17 cellular contexts compared by ENCODE assay signal in the genomic region with DNA sequence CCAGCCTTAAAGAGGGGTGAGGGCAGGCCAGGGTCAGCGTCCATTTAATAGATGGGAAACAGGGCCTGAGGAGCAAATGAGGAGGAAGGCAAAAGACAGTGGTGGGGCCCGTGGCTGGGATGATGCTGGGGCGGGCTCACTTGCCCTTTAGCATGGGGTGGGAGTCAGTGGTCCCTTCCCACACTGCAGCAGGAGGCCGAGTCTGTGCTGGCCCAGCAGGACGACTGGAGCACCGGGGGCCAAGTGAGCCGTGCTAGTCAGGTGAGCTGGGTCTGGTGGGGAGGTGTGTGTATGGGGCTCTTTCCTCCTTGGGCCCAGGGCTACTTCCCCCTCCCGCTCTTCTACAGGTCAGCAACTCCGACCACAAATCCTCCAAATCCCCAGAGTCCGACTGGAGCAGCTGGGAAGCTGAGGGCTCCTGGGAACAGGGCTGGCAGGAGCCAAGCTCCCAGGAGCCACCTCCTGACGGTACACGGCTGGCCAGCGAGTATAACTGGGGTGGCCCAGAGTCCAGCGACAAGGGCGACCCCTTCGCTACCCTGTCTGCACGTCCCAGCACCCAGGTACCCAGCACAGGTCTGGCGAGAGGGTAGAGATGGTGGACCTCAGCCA. TPM values are rescaled to one million over a fixed set of nuclear protein-coding genes. Genes with fewer than 3 reads are reported as not detected.
DNase-seq lines count a peak whose midpoint lies in the region; ATAC-seq, FAIRE-seq and TF ChIP-seq lines count a peak whose summit lies in the region.
"Had no signal": no experiment of that assay in that cellular context is flagged by ENCODE, and none has a peak within 500 bp of the region (broad histone marks: within the 10 kb centered on the region; RNA-seq: fewer than 3 reads in every experiment).

No MANE protein-coding gene starts in this region.

- H3K4me1 ChIP-seq in GM23248 (ENCODE audit: insufficient read depth) (no peaks in the 10 kb centered on the region; the same call in 1 of the 2 replicates), K562 (replicated peaks in 1 of 2; ENCODE audit: control insufficient read depth in 2 of 2, insufficient read depth in 2 of 2, low read length in 2 of 2) (peaks cover 9 to 48% of the 10 kb centered on the region in 2 experiments), ovary (ENCODE audit: insufficient read depth) (peaks cover 8% of the 10 kb centered on the region)

- H3K4me3 ChIP-seq in GM23248 (no peak overlapping the region), K562 (no peak overlapping the region), ovary (no peak overlapping the region)
- H3K4me3 ChIP-seq: MG63, pancreas had no signal

- no TSS peak for BruUV-seq in K562 (replicated peaks; lab: Mats Ljungman, UMichigan)

- no peak for TF ChIP-seq RAD21 in K562 (CRISPR knock-in tag; conservative IDR thresholded peaks at IDR 0.05 in 1 of 2, IDR thresholded peaks at IDR 0.05 in 1 of 2)

- ATAC-seq in K562 = no peak
- ATAC-seq in GM21390 (IDR thresholded peaks at IDR 0.05; ENCODE audit: unreplicated experiment) = no peak
- ATAC-seq: activated T-helper 17 cell treated with anti-CD3 and anti-CD28 coated beads, Interleukin-2, amount 50 U/mL, for 72 hours; pancreas had no signal

- H2AFZ ChIP-seq in GM23248 = no peak overlapping the region
- no peak overlapping the region for H2AFZ ChIP-seq in K562 (ENCODE audit: low read depth, low read length)

- H3K9me3 ChIP-seq in GM23248 (ENCODE audit: low read depth) = no peaks in the 10 kb centered on the region
- H3K9me3 ChIP-seq in K562 (replicated peaks; ENCODE audit: control insufficient read depth, insufficient read depth, low read depth, low read length) = no peaks in the 10 kb centered on the region
- no peaks in the 10 kb centered on the region for H3K9me3 ChIP-seq in ovary
- H3K9me3 ChIP-seq: MG63, pancreas had no signal

- H4K20me1 ChIP-seq in GM23248 (ENCODE audit: insufficient read depth) (no peaks in the 10 kb centered on the region), K562 (replicated peaks; ENCODE audit: control insufficient read depth, insufficient read depth, low read length) (no peaks in the 10 kb centered on the region)

- H3K27ac ChIP-seq in C4-2B (peak overlapping the region; percentile 95; the same call in 1 of the 2 replicates), GM23248 (no peak overlapping the region), K562 (ENCODE audit: extremely low read depth, low read depth, low read length) (no peak overlapping the region), ovary (peak overlapping the region; percentile 20 to 84)
- H3K27ac ChIP-seq: pancreas had no signal

- in situ Hi-C loops in GM23248 (cut with MboI) = no loop called here
- in situ Hi-C loops in K562 (cut with MboI) = no loop called here

- FAIRE-seq in K562 (lab: Jason Lieb, UNC) = no peak
- FAIRE-seq: pancreas had no signal

- H3K9ac ChIP-seq in GM23248 (no peak overlapping the region), K562 (ENCODE audit: insufficient read depth in 1 of 2, low read depth in 2 of 2, low read length in 2 of 2) (0 out of 4 replicates have a peak overlapping the region, but pooled peaks of 1 of the 2 experiments have one; percentile 26)

- H3K79me2 ChIP-seq in GM23248 (ENCODE audit: insufficient read depth) (no peaks in the 10 kb centered on the region), K562 (ENCODE audit: control insufficient read depth, insufficient read depth, low read length) (no peaks in the 10 kb centered on the region; the same call in 2 of the 3 replicates)

- no peaks in the 10 kb centered on the region for H3K9me2 ChIP-seq in GM23248 (ENCODE audit: insufficient read depth)

- TF ChIP-seq POLR2A in K562 (conservative IDR thresholded peaks at IDR 0.05) (no peak), ovary (IDR thresholded peaks at IDR 0.05) (no peak)

- no peaks in the 10 kb centered on the region for H3K9me1 ChIP-seq in K562 (ENCODE audit: control insufficient read depth, insufficient read depth, low read length)

- H3K4me2 ChIP-seq in GM23248 (ENCODE audit: unreplicated experiment) (no peak overlapping the region), K562 (ENCODE audit: insufficient read depth, low read length) (no peak overlapping the region)

- H3K36me3 ChIP-seq in GM23248 (ENCODE audit: low read depth) (peaks cover 9% of the 10 kb centered on the region; the same call in 1 of the 2 replicates), K562 (ENCODE audit: control insufficient read depth, insufficient read depth, low read length) (peaks cover 60% of the 10 kb centered on the region; the same call in 1 of the 3 replicates), ovary (no peaks in the 10 kb centered on the region)

- no peaks in the 10 kb centered on the region for H3K27me3 ChIP-seq in GM23248 (replicated peaks; ENCODE audit: insufficient read depth)
- H3K27me3 ChIP-seq in K562 (ENCODE audit: control insufficient read depth in 2 of 2, insufficient read depth in 2 of 2, low read length in 2 of 2) = no peaks in the 10 kb centered on the region
- H3K27me3 ChIP-seq in ovary = no peaks in the 10 kb centered on the region
- H3K27me3 ChIP-seq: MG63, pancreas had no signal

- WGBS in GM23248 (ENCODE audit: low coverage in 1 of 2, low lambda C conversion rate in 2 of 2, missing lambda C conversion rate in 2 of 2), 2 experiments = 80 to 84% methylated on average over 18 of the region's 18 CpGs
- 90% methylated on average over 17 of the region's 18 CpGs for WGBS in K562 (ENCODE audit: insufficient coverage, low coverage, missing lambda C conversion rate)
- WGBS in ovary, 3 donors = 64 to 73% (median 66%) methylated on average over 17 to 18 of the region's 18 CpGs

- peaks cover 31% of the 10 kb centered on the region for H3F3A ChIP-seq in GM23248 (ENCODE audit: insufficient read depth)

- peak; percentile 27 for DNase-seq in GM23248
- DNase-seq in K562 (ENCODE audit: extremely low read depth in 1 of 4, low spot score in 3 of 4) = no peak
- peak in 1 of 5 donors; percentile 41 for DNase-seq in ovary
- DNase-seq in HT-29 (ENCODE audit: low spot score) = no peak
- no peak for DNase-seq in T-helper 2 cell
- DNase-seq: activated CD8-positive, alpha-beta memory T cell treated with anti-CD3 and anti-CD28 coated beads for 24 hours; anterior cingulate cortex; DMS79; MG63; midbrain; NCI-H1694 treated with DMSO at 0.1 percent for 48 hours; NCI-H345; NK-92 treated with Interleukin-12 subunit alpha and Interleukin-12 subunit beta, amount 100 ng/mL, for 24 hours had no signal

- intact Hi-C loops in K562 (cut with micrococcal nuclease) = no loop called here
- intact Hi-C loops in ovary (cut with DNase I) = no loop called here

- POLR2A ChIA-PET in K562 (lab: Yijun Ruan, JAX) = interaction anchor here (0.7 to 6.5 kb wide), 7 partner anchors 9 to 115 kb away, joined by 3 to 48 read pairs (median 4); partner anchors contain the start of genes MALAT1, NEAT1 and SCYL1

- TF ChIP-seq EP300 in K562 (IDR thresholded peaks at IDR 0.05; ENCODE audit: low read length) (no peak), ovary (IDR thresholded peaks at IDR 0.05) (no peak)

- CTCF ChIA-PET in K562 (lab: Yijun Ruan, JAX; ENCODE audit: low intra/inter-chr PET ratio) = no interaction called here

- TF ChIP-seq CTCF in C4-2B (conservative IDR thresholded peaks at IDR 0.05) (no peak), K562 (IDR thresholded peaks at IDR 0.05 in 2 of 3, conservative IDR thresholded peaks at IDR 0.05 in 1 of 3; ENCODE audit: insufficient read depth in 2 of 3, low read depth in 1 of 3, low read length in 3 of 3) (no peak), ovary (IDR thresholded peaks at IDR 0.05) (no peak)

RNA-seq across cellular contexts. Expression of gene SCYL1, which starts 12.8 kb away (rescaled TPM):
- total RNA-seq in GM23248 (2014; rRNA removed; shearing (Covaris generic)) = 115 and 133 TPM in 2 replicates
- polyA plus RNA-seq in GM23248 (2016; fragmentation: Nextera tagmentation; extraction: Ambion mirVana) (90.7 and 98.6 TPM in 2 replicates), K562 (2011; rRNA removed) (55.0 and 79.2 TPM in 2 replicates), K562 (2014; fragmentation: Illumina TruSeq; extraction: Trizol) (76.1 and 81.3 TPM in 2 replicates), K562 (2014; fragmentation: Nextera tagmentation; extraction: Ambion mirVana) (1 to 10 TPM; 1.9 to 4.7 TPM), K562 (2014; rRNA removed) (96.0 and 104 TPM in 2 replicates), ovary (10 to 100 TPM; 11.7 to 71.6 TPM)
- 59.7 and 207 TPM in 2 replicates for total RNA-seq in K562 (2011; cell fraction: chromatin; rRNA removed; ENCODE audit: low replicate concordance)
- total RNA-seq in K562 (2011; cell fraction: nucleolus; rRNA removed) = 125 and 130 TPM in 2 replicates
- 91.0 and 98.2 TPM in 2 replicates for total RNA-seq in K562 (2011; cell fraction: nucleoplasm; rRNA removed)
- total RNA-seq in K562 (2014; rRNA removed) (145 and 156 TPM in 2 replicates), K562 (2014; rRNA removed; fragmentation: Illumina TruSeq; extraction: Trizol) (14.2 and 20.2 TPM in 2 replicates), K562 (2015; rRNA removed; fragmentation: Illumina TruSeq; extraction: Trizol) (57.6 and 59.0 TPM in 2 replicates), K562 (2021) (113 and 115 TPM in 2 replicates), ovary (100 to 1,000 TPM in 1 of 7 donors, 10 to 100 TPM in 6; 59.0 to 118 (median 96.2) TPM)
- 121 and 188 TPM in 2 replicates for polyA plus RNA-seq in K562 (2011; cell fraction: cytosol; rRNA removed)
- 124 and 172 TPM in 2 replicates for polyA plus RNA-seq in K562 (2011; cell fraction: nucleus; rRNA removed)
- polyA plus RNA-seq in K562 (2012) = 54.7 and 95.3 TPM in 2 replicates
- 27.0 and 42.0 TPM in 2 replicates for polyA minus RNA-seq in K562 (2011; rRNA and poly(A)+ RNA removed)
- polyA minus RNA-seq in K562 (2011; cell fraction: cytosol; rRNA and poly(A)+ RNA removed) = 62.5 and 74.3 TPM in 2 replicates
- 31.2 and 38.2 TPM in 2 replicates for polyA minus RNA-seq in K562 (2011; cell fraction: nucleus; rRNA and poly(A)+ RNA removed)
- 177 and 182 TPM in 2 replicates for total RNA-seq in HT-29 (2014; rRNA removed; shearing (Covaris generic))

RNA-seq across cellular contexts. Expression of gene LTBP3, which starts 20.4 kb away (rescaled TPM):
- total RNA-seq in GM23248 (2014; rRNA removed; shearing (Covaris generic)) = 98.4 and 112 TPM in 2 replicates
- polyA plus RNA-seq in GM23248 (2016; fragmentation: Nextera tagmentation; extraction: Ambion mirVana) = 36.5 and 39.6 TPM in 2 replicates
- total RNA-seq in K562 (2011; cell fraction: chromatin; rRNA removed; ENCODE audit: low replicate concordance) = 78.9 and 182 TPM in 2 replicates
- 71.7 and 81.2 TPM in 2 replicates for total RNA-seq in K562 (2011; cell fraction: nucleolus; rRNA removed)
- 77.2 and 120 TPM in 2 replicates for total RNA-seq in K562 (2011; cell fraction: nucleoplasm; rRNA removed)
- total RNA-seq in K562 (2014; rRNA removed) = 15.0 and 19.3 TPM in 2 replicates
- total RNA-seq in K562 (2014; rRNA removed; fragmentation: Illumina TruSeq; extraction: Trizol) = 1.3 and 1.7 TPM in 2 replicates
- total RNA-seq in K562 (2015; rRNA removed; fragmentation: Illumina TruSeq; extraction: Trizol) = 3.8 and 4.4 TPM in 2 replicates
- 17.1 and 18.8 TPM in 2 replicates for total RNA-seq in K562 (2021)
- 7.4 and 17.0 TPM in 2 replicates for polyA plus RNA-seq in K562 (2011; rRNA removed)
- 13.4 and 20.3 TPM in 2 replicates for polyA plus RNA-seq in K562 (2011; cell fraction: cytosol; rRNA removed)
- 102 and 163 TPM in 2 replicates for polyA plus RNA-seq in K562 (2011; cell fraction: nucleus; rRNA removed)
- polyA plus RNA-seq in K562 (2012) = 19.2 and 25.7 TPM in 2 replicates
- 4.8 and 6.9 TPM in 2 replicates for polyA plus RNA-seq in K562 (2014; fragmentation: Illumina TruSeq; extraction: Trizol)
- polyA plus RNA-seq in K562 (2014; fragmentation: Nextera tagmentation; extraction: Ambion mirVana) = under 1 TPM; 0.06 to 0.14 TPM
- polyA plus RNA-seq in K562 (2014; rRNA removed) = 14.6 and 20.5 TPM in 2 replicates
- 6.4 and 7.8 TPM in 2 replicates for polyA minus RNA-seq in K562 (2011; rRNA and poly(A)+ RNA removed)
- 7.6 and 12.6 TPM in 2 replicates for polyA minus RNA-seq in K562 (2011; cell fraction: cytosol; rRNA and poly(A)+ RNA removed)
- polyA minus RNA-seq in K562 (2011; cell fraction: nucleus; rRNA and poly(A)+ RNA removed) = 18.2 and 23.1 TPM in 2 replicates
- 100 to 1,000 TPM; 143 to 292 (median 198) TPM for total RNA-seq in ovary
- polyA plus RNA-seq in ovary = 100 to 1,000 TPM in 1 of 2 donors, 10 to 100 TPM in 1; 35.9 to 130 TPM
- total RNA-seq in HT-29 (2014; rRNA removed; shearing (Covaris generic)) = 146 and 164 TPM in 2 replicates

RNA-seq across cellular contexts. Expression of gene ZNRD2, which starts 32.6 kb away (rescaled TPM):
- total RNA-seq in GM23248 (2014; rRNA removed; shearing (Covaris generic)) = 41.9 and 54.5 TPM in 2 replicates
- polyA plus RNA-seq in GM23248 (2016; fragmentation: Nextera tagmentation; extraction: Ambion mirVana) (69.3 and 74.9 TPM in 2 replicates), K562 (2011; rRNA removed) (40.4 and 51.9 TPM in 2 replicates), K562 (2014; fragmentation: Illumina TruSeq; extraction: Trizol) (16.6 and 77.3 TPM in 2 replicates), K562 (2014; fragmentation: Nextera tagmentation; extraction: Ambion mirVana) (10 to 100 TPM; 35.6 to 66.3 TPM), K562 (2014; rRNA removed) (123 and 130 TPM in 2 replicates), ovary (10 to 100 TPM in 1 of 2 donors, 1 to 10 TPM in 1; 2.3 to 61.8 TPM)
- total RNA-seq in K562 (2011; cell fraction: chromatin; rRNA removed; ENCODE audit: low replicate concordance) = 16.9 and 90.0 TPM in 2 replicates
- 98.3 and 115 TPM in 2 replicates for total RNA-seq in K562 (2011; cell fraction: nucleolus; rRNA removed)
- 36.5 and 47.7 TPM in 2 replicates for total RNA-seq in K562 (2011; cell fraction: nucleoplasm; rRNA removed)
- total RNA-seq in K562 (2014; rRNA removed) (129 and 153 TPM in 2 replicates), K562 (2014; rRNA removed; fragmentation: Illumina TruSeq; extraction: Trizol) (8.5 and 13.4 TPM in 2 replicates), K562 (2015; rRNA removed; fragmentation: Illumina TruSeq; extraction: Trizol) (60.4 and 61.8 TPM in 2 replicates), K562 (2021) (106 and 114 TPM in 2 replicates), ovary (10 to 100 TPM; 26.6 to 59.5 (median 39.2) TPM)
- polyA plus RNA-seq in K562 (2011; cell fraction: cytosol; rRNA removed) = 70.6 and 201 TPM in 2 replicates
- 69.6 and 90.0 TPM in 2 replicates for polyA plus RNA-seq in K562 (2011; cell fraction: nucleus; rRNA removed)
- polyA plus RNA-seq in K562 (2012) = 75.0 and 123 TPM in 2 replicates
- polyA minus RNA-seq in K562 (2011; rRNA and poly(A)+ RNA removed) = 7.4 TPM in 2 replicates
- 22.4 and 23.0 TPM in 2 replicates for polyA minus RNA-seq in K562 (2011; cell fraction: cytosol; rRNA and poly(A)+ RNA removed)
- 61.0 and 62.0 TPM in 2 replicates for polyA minus RNA-seq in K562 (2011; cell fraction: nucleus; rRNA and poly(A)+ RNA removed)
- total RNA-seq in HT-29 (2014; rRNA removed; shearing (Covaris generic)) = 137 and 158 TPM in 2 replicates

RNA-seq across cellular contexts. Expression of gene FAM89B, which starts 34.6 kb away (rescaled TPM):
- 41.2 and 67.0 TPM in 2 replicates for total RNA-seq in GM23248 (2014; rRNA removed; shearing (Covaris generic))
- polyA plus RNA-seq in GM23248 (2016; fragmentation: Nextera tagmentation; extraction: Ambion mirVana) (73.1 and 76.3 TPM in 2 replicates), K562 (2011; rRNA removed) (9.7 and 12.3 TPM in 2 replicates), K562 (2014; fragmentation: Illumina TruSeq; extraction: Trizol) (11.9 and 21.9 TPM in 2 replicates), K562 (2014; fragmentation: Nextera tagmentation; extraction: Ambion mirVana) (under 1 TPM; 0.32 to 0.83 TPM), K562 (2014; rRNA removed) (27.6 and 33.4 TPM in 2 replicates), ovary (10 to 100 TPM in 1 of 2 donors, 1 to 10 TPM in 1; 1.9 to 47.8 TPM)
- total RNA-seq in K562 (2011; cell fraction: chromatin; rRNA removed; ENCODE audit: low replicate concordance) = 6.1 and 32.6 TPM in 2 replicates
- 30.5 and 31.9 TPM in 2 replicates for total RNA-seq in K562 (2011; cell fraction: nucleolus; rRNA removed)
- total RNA-seq in K562 (2011; cell fraction: nucleoplasm; rRNA removed) = 14.4 and 16.7 TPM in 2 replicates
- total RNA-seq in K562 (2014; rRNA removed) (26.1 and 36.0 TPM in 2 replicates), K562 (2014; rRNA removed; fragmentation: Illumina TruSeq; extraction: Trizol) (3.2 and 4.2 TPM in 2 replicates), K562 (2015; rRNA removed; fragmentation: Illumina TruSeq; extraction: Trizol) (12.3 and 12.6 TPM in 2 replicates), K562 (2021) (24.2 and 26.9 TPM in 2 replicates), ovary (10 to 100 TPM; 41.0 to 74.0 (median 53.3) TPM)
- 21.6 and 65.1 TPM in 2 replicates for polyA plus RNA-seq in K562 (2011; cell fraction: cytosol; rRNA removed)
- 29.6 and 55.3 TPM in 2 replicates for polyA plus RNA-seq in K562 (2011; cell fraction: nucleus; rRNA removed)
- polyA plus RNA-seq in K562 (2012) = 17.8 and 26.2 TPM in 2 replicates
- polyA minus RNA-seq in K562 (2011; rRNA and poly(A)+ RNA removed) = 2.2 and 3.2 TPM in 2 replicates
- polyA minus RNA-seq in K562 (2011; cell fraction: cytosol; rRNA and poly(A)+ RNA removed) = 7.2 and 7.9 TPM in 2 replicates
- polyA minus RNA-seq in K562 (2011; cell fraction: nucleus; rRNA and poly(A)+ RNA removed) = 22.2 and 25.9 TPM in 2 replicates
- 122 and 127 TPM in 2 replicates for total RNA-seq in HT-29 (2014; rRNA removed; shearing (Covaris generic))

RNA-seq across cellular contexts. Expression of gene EHBP1L1, which starts 38.1 kb away (rescaled TPM):
- total RNA-seq in GM23248 (2014; rRNA removed; shearing (Covaris generic)) = 85.5 and 88.5 TPM in 2 replicates
- polyA plus RNA-seq in GM23248 (2016; fragmentation: Nextera tagmentation; extraction: Ambion mirVana) (11.5 and 12.6 TPM in 2 replicates), K562 (2011; rRNA removed) (19.2 and 29.8 TPM in 2 replicates), K562 (2014; fragmentation: Illumina TruSeq; extraction: Trizol) (36.9 and 50.9 TPM in 2 replicates), K562 (2014; fragmentation: Nextera tagmentation; extraction: Ambion mirVana) (under 1 TPM; 0.03 to 0.38 TPM), K562 (2014; rRNA removed) (56.4 and 61.3 TPM in 2 replicates), ovary (10 to 100 TPM; 24.5 to 42.4 TPM)
- 131 and 234 TPM in 2 replicates for total RNA-seq in K562 (2011; cell fraction: chromatin; rRNA removed; ENCODE audit: low replicate concordance)
- 106 and 109 TPM in 2 replicates for total RNA-seq in K562 (2011; cell fraction: nucleolus; rRNA removed)
- 106 and 124 TPM in 2 replicates for total RNA-seq in K562 (2011; cell fraction: nucleoplasm; rRNA removed)
- total RNA-seq in K562 (2014; rRNA removed) (80.6 and 98.7 TPM in 2 replicates), K562 (2014; rRNA removed; fragmentation: Illumina TruSeq; extraction: Trizol) (24.2 and 28.8 TPM in 2 replicates), K562 (2015; rRNA removed; fragmentation: Illumina TruSeq; extraction: Trizol) (26.3 and 29.2 TPM in 2 replicates), K562 (2021) (60.9 and 87.1 TPM in 2 replicates), ovary (10 to 100 TPM; 21.7 to 63.0 (median 40.3) TPM)
- 22.0 and 75.3 TPM in 2 replicates for polyA plus RNA-seq in K562 (2011; cell fraction: cytosol; rRNA removed)
- polyA plus RNA-seq in K562 (2011; cell fraction: nucleus; rRNA removed) = 63.0 and 156 TPM in 2 replicates
- 47.0 and 62.8 TPM in 2 replicates for polyA plus RNA-seq in K562 (2012)
- polyA minus RNA-seq in K562 (2011; rRNA and poly(A)+ RNA removed) = 15.6 and 21.1 TPM in 2 replicates
- polyA minus RNA-seq in K562 (2011; cell fraction: cytosol; rRNA and poly(A)+ RNA removed) = 50.6 and 59.1 TPM in 2 replicates
- 17.2 and 21.5 TPM in 2 replicates for polyA minus RNA-seq in K562 (2011; cell fraction: nucleus; rRNA and poly(A)+ RNA removed)
- total RNA-seq in HT-29 (2014; rRNA removed; shearing (Covaris generic)) = 125 and 149 TPM in 2 replicates

Comparison
In these comparisons a context has a peak if more than half of its experiments do, and no peak if none do; other contexts are left out.
1. H3K27ac ChIP-seq: peak in C4-2B (single experiment) and ovary (2 of 2); none in GM23248 (single experiment) and K562 (single experiment).